ENCODE assay signal across 1 cellular context in genomic region chr6:114941078-114941477, GRCh38.
TF ChIP-seq lines count a peak whose summit lies in the region.

No MANE protein-coding gene starts in this region.

TF ChIP-seq in HEK293, 187 proteins besides CTCF, POLR2A, EP300 and RAD21 (continued from another document and continues in another):
- TF ChIP-seq ZNF280C (tag by site-specific recombination; IDR thresholded peaks at IDR 0.05) = no peak
- TF ChIP-seq YY1 (tag by site-specific recombination; IDR thresholded peaks at IDR 0.05) = no peak
- no peak for TF ChIP-seq ZNF19 (tag by site-specific recombination; IDR thresholded peaks at IDR 0.05; ENCODE audit: low read depth)
- TF ChIP-seq ZNF292 (tag by site-specific recombination; IDR thresholded peaks at IDR 0.05; ENCODE audit: borderline replicate concordance, low read depth) = no peak
- TF ChIP-seq ZNF707 (tag by site-specific recombination; IDR thresholded peaks at IDR 0.05) = no peak
- no peak for TF ChIP-seq ZNF658 (tag by site-specific recombination; IDR thresholded peaks at IDR 0.05)
- TF ChIP-seq ZNF121 (tag by site-specific recombination; IDR thresholded peaks at IDR 0.05) = no peak
- no peak for TF ChIP-seq ZSCAN16 (tag by site-specific recombination; IDR thresholded peaks at IDR 0.05)
- no peak for TF ChIP-seq ZNF621 (tag by site-specific recombination; IDR thresholded peaks at IDR 0.05)
- TF ChIP-seq AEBP2 (tag by site-specific recombination; IDR thresholded peaks at IDR 0.05; ENCODE audit: borderline replicate concordance) = no peak
- no peak for TF ChIP-seq ZNF792 (tag by site-specific recombination; IDR thresholded peaks at IDR 0.05)
- TF ChIP-seq ZBTB26 (tag by site-specific recombination; optimal IDR thresholded peaks at IDR 0.05) = no peak
- TF ChIP-seq ZNF214 (tag by site-specific recombination; IDR thresholded peaks at IDR 0.05; ENCODE audit: borderline replicate concordance) = no peak
- TF ChIP-seq ZNF18 (tag by site-specific recombination; IDR thresholded peaks at IDR 0.05) = no peak
- no peak for TF ChIP-seq ZBTB10 (tag by site-specific recombination; IDR thresholded peaks at IDR 0.05)
- no peak for TF ChIP-seq ZNF768 (tag by site-specific recombination; IDR thresholded peaks at IDR 0.05)
- no peak for TF ChIP-seq ZBTB11 (tag by site-specific recombination; conservative IDR thresholded peaks at IDR 0.05; ENCODE audit: low read depth)
- TF ChIP-seq OSR2 (tag by site-specific recombination; IDR thresholded peaks at IDR 0.05) = no peak
- TF ChIP-seq BCL6B (tag by site-specific recombination; IDR thresholded peaks at IDR 0.05) = no peak
- TF ChIP-seq ZSCAN23 (tag by site-specific recombination; IDR thresholded peaks at IDR 0.05) = no peak
- no peak for TF ChIP-seq ZNF184 (tag by site-specific recombination; IDR thresholded peaks at IDR 0.05)
- TF ChIP-seq MZF1 (tag by site-specific recombination; IDR thresholded peaks at IDR 0.05; ENCODE audit: borderline replicate concordance) = no peak
- TF ChIP-seq ZNF548 (tag by site-specific recombination; IDR thresholded peaks at IDR 0.05) = no peak
- no peak for TF ChIP-seq ZNF510 (tag by site-specific recombination; IDR thresholded peaks at IDR 0.05; ENCODE audit: insufficient replicate concordance)
- TF ChIP-seq ZIC2 (tag by site-specific recombination; IDR thresholded peaks at IDR 0.05) = peak; percentile 72
- TF ChIP-seq ZBTB48 (tag by site-specific recombination; IDR thresholded peaks at IDR 0.05) = no peak
- TF ChIP-seq GLIS1 (tag by site-specific recombination; IDR thresholded peaks at IDR 0.05) = peak; percentile 32; the same call in 1 of the 2 replicates
- TF ChIP-seq ZFP3 (tag by site-specific recombination; IDR thresholded peaks at IDR 0.05; ENCODE audit: low read depth) = no peak
- TF ChIP-seq ZNF391 (tag by site-specific recombination; IDR thresholded peaks at IDR 0.05; ENCODE audit: borderline replicate concordance, low read depth) = no peak
- no peak for TF ChIP-seq ZNF274 (IDR thresholded peaks at IDR 0.05; ENCODE audit: low read length)
- no peak for TF ChIP-seq ZNF274 (tag by site-specific recombination; IDR thresholded peaks at IDR 0.05; ENCODE audit: borderline replicate concordance)
- peak; percentile 82 for TF ChIP-seq TRIM28 (IDR thresholded peaks at IDR 0.05; ENCODE audit: borderline replicate concordance, low read length)
- no peak for TF ChIP-seq REPIN1 (tag by site-specific recombination; IDR thresholded peaks at IDR 0.05; ENCODE audit: low read depth)
- TF ChIP-seq PBX3 (CRISPR knock-in tag; IDR thresholded peaks at IDR 0.05) = no peak
- TF ChIP-seq ZBTB17 (tag by site-specific recombination; IDR thresholded peaks at IDR 0.05) = no peak
- TF ChIP-seq ZNF132 (tag by site-specific recombination; IDR thresholded peaks at IDR 0.05; ENCODE audit: borderline replicate concordance) = no peak
- TF ChIP-seq ZFP41 (tag by site-specific recombination; IDR thresholded peaks at IDR 0.05; ENCODE audit: borderline replicate concordance) = no peak
- no peak for TF ChIP-seq ZNF10 (tag by site-specific recombination; IDR thresholded peaks at IDR 0.05)
- peak; percentile 97 for TF ChIP-seq WT1 (tag by site-specific recombination; IDR thresholded peaks at IDR 0.05)
- no peak for TF ChIP-seq ELK4 (IDR thresholded peaks at IDR 0.05; ENCODE audit: borderline replicate concordance, low read depth, low read length)
- peak; percentile 95 for TF ChIP-seq TCF7L2 (IDR thresholded peaks at IDR 0.05; ENCODE audit: borderline replicate concordance, low read depth, low read length)
- 0 out of 2 replicates have a peak, but pooled peaks have one; percentile 27 for TF ChIP-seq ZNF660 (tag by site-specific recombination; IDR thresholded peaks at IDR 0.05)
